In genomic region chr3:64470436-64470835, GRCh38 we compare ENCODE assay signal across 1 cellular context.
"Had no signal": no experiment of that assay in that cellular context is flagged by ENCODE, and none has a peak within 500 bp of the region (broad histone marks: within the 10 kb centered on the region; RNA-seq: fewer than 3 reads in every experiment).

No MANE protein-coding gene starts in this region.

- ATAC-seq: GM12878 had no signal

- H3K4me3 ChIP-seq: GM12878 had no signal
